Comparison of ENCODE assay signal across 31 cellular contexts in genomic region chr6:147055821-147056392, GRCh38.
DNase-seq lines count a peak whose midpoint lies in the region; ATAC-seq, FAIRE-seq and TF ChIP-seq lines count a peak whose summit lies in the region.
"Had no signal": no experiment of that assay in that cellular context is flagged by ENCODE, and none has a peak within 500 bp of the region (broad histone marks: within the 10 kb centered on the region; RNA-seq: fewer than 3 reads in every experiment).

No MANE protein-coding gene starts in this region.

- peak; percentile 35 to 68 (median 52) for ATAC-seq in pancreas
- ATAC-seq in SK-N-SH treated with all-trans-retinoic acid at 6 μM for 48 hours, result no peak
- ATAC-seq: activated T-helper 17 cell treated with anti-CD3 and anti-CD28 coated beads, Interleukin-2, amount 50 U/mL, for 72 hours; foreskin keratinocyte; heart right ventricle; left cardiac atrium; psoas muscle; T-helper 17 cell; upper lobe of right lung had no signal

- FAIRE-seq in astrocyte (lab: Jason Lieb, UNC) (no peak), pancreas (lab: Jason Lieb, UNC) (no peak)

- DNase-seq in NCI-H1436 (lab: John Stamatoyannopoulos, UW) (peak; percentile 31), NCI-H1436 treated with DMSO at 0.1 percent for 48 hours (lab: John Stamatoyannopoulos, UW) (no peak), NCI-H526 (lab: John Stamatoyannopoulos, UW) (peak; percentile 82 to 85), astrocyte (ENCODE audit: low read depth) (no peak), pancreas (no peak), SW 1271 (lab: John Stamatoyannopoulos, UW) (no peak), AG08396 (ENCODE audit: low spot score) (no peak)
- DNase-seq: activated CD4-positive, alpha-beta T cell treated with anti-CD3 and anti-CD28 coated beads, Interleukin-2, amount 10 ng/mL, durations not matched to agents 7 days and 5 days; activated CD8-positive, alpha-beta memory T cell treated with anti-CD3 and anti-CD28 coated beads, Interleukin-2, amount 50 U/mL, for 4 hours; CD4-positive, alpha-beta memory T cell; DMS53; effector CD8-positive, alpha-beta T cell; erythroblast; foreskin keratinocyte; GDM1; GOT3; heart right ventricle; KBM-7; left cardiac atrium; mammary epithelial cell; MG63; NCI-H1694 treated with DMSO at 0.1 percent for 48 hours; NCI-H345; psoas muscle; RPMI8226; T-helper 17 cell; upper lobe of right lung had no signal

- H3K9me3 Mint-ChIP-seq in astrocyte (ENCODE audit: unreplicated experiment), result no peaks in the 10 kb centered on the region
- H3K9me3 Mint-ChIP-seq: activated CD4-positive, alpha-beta T cell treated with anti-CD3 and anti-CD28 coated beads, Interleukin-2, amount 10 ng/mL, durations not matched to agents 7 days and 5 days; activated T-helper 17 cell treated with anti-CD3 and anti-CD28 coated beads, Interleukin-2, amount 50 U/mL, for 72 hours had no signal

- H3K4me2 ChIP-seq in astrocyte (ENCODE audit: low read length), result no peak overlapping the region

- H4K20me1 ChIP-seq in astrocyte (ENCODE audit: insufficient read depth, low read length), result no peaks in the 10 kb centered on the region

- H3K4me3 ChIP-seq in astrocyte (ENCODE audit: insufficient read depth, low read depth, low read length), result no peak overlapping the region
- no peak overlapping the region for H3K4me3 ChIP-seq in pancreas
- H3K4me3 ChIP-seq: heart right ventricle, MG63, psoas muscle, upper lobe of right lung had no signal

- WGBS in pancreas, 2 donors, result 41 to 44% methylated on average over 8 of the region's 8 CpGs

- H3K27ac Mint-ChIP-seq in astrocyte (ENCODE audit: unreplicated experiment), result no peak overlapping the region
- H3K27ac Mint-ChIP-seq: activated CD4-positive, alpha-beta T cell treated with anti-CD3 and anti-CD28 coated beads, Interleukin-2, amount 10 ng/mL, durations not matched to agents 7 days and 5 days; activated naive CD8-positive, alpha-beta T cell; activated T-helper 17 cell treated with anti-CD3 and anti-CD28 coated beads, Interleukin-2, amount 50 U/mL, for 72 hours; T-helper 17 cell had no signal

- H3K27me3 Mint-ChIP-seq in astrocyte (ENCODE audit: low read depth, unreplicated experiment), result no peaks in the 10 kb centered on the region
- H3K27me3 Mint-ChIP-seq: activated CD4-positive, alpha-beta T cell treated with anti-CD3 and anti-CD28 coated beads, Interleukin-2, amount 10 ng/mL, durations not matched to agents 7 days and 5 days; activated naive CD8-positive, alpha-beta T cell; activated T-helper 17 cell treated with anti-CD3 and anti-CD28 coated beads, Interleukin-2, amount 50 U/mL, for 72 hours had no signal

- intact Hi-C loops in pancreas (cut with DNase I), result no loop called here

- no peaks in the 10 kb centered on the region for H3K4me1 ChIP-seq in astrocyte (ENCODE audit: insufficient read depth, low read length)
- peaks cover 0 to 4% (median 0%) of the 10 kb centered on the region in 3 donors for H3K4me1 ChIP-seq in pancreas
- H3K4me1 ChIP-seq: foreskin keratinocyte, psoas muscle, upper lobe of right lung had no signal

- no peak overlapping the region for H3K9ac ChIP-seq in astrocyte (ENCODE audit: low read length)

- H3K4me3 Mint-ChIP-seq in astrocyte (ENCODE audit: unreplicated experiment), result no peak overlapping the region
- H3K4me3 Mint-ChIP-seq: activated CD4-positive, alpha-beta T cell treated with anti-CD3 and anti-CD28 coated beads, Interleukin-2, amount 10 ng/mL, durations not matched to agents 7 days and 5 days; activated naive CD8-positive, alpha-beta T cell; activated T-helper 17 cell treated with anti-CD3 and anti-CD28 coated beads, Interleukin-2, amount 50 U/mL, for 72 hours; CD4-positive, alpha-beta memory T cell; T-helper 17 cell had no signal

- no peaks in the 10 kb centered on the region for H3K27me3 ChIP-seq in astrocyte (ENCODE audit: insufficient read depth, low read length)
- no peaks in the 10 kb centered on the region for H3K27me3 ChIP-seq in pancreas
- H3K27me3 ChIP-seq: heart right ventricle, MG63, upper lobe of right lung had no signal

- H3K79me2 ChIP-seq in astrocyte (ENCODE audit: insufficient read depth, low read length), result no peaks in the 10 kb centered on the region

- H3K36me3 ChIP-seq in astrocyte (ENCODE audit: insufficient read depth, low read length) (no peaks in the 10 kb centered on the region), pancreas (no peaks in the 10 kb centered on the region)
- H3K36me3 ChIP-seq: heart right ventricle, MG63, upper lobe of right lung had no signal

- H3K27ac ChIP-seq in astrocyte (ENCODE audit: low read depth, low read length) (no peak overlapping the region), pancreas (no peak overlapping the region)
- H3K27ac ChIP-seq: 22Rv1, foreskin keratinocyte, heart right ventricle, psoas muscle, upper lobe of right lung had no signal

- H3K9me3 ChIP-seq in astrocyte (ENCODE audit: insufficient read depth, low read depth, low read length), result no peaks in the 10 kb centered on the region
- no peaks in the 10 kb centered on the region for H3K9me3 ChIP-seq in pancreas
- H3K9me3 ChIP-seq: heart right ventricle, MG63, psoas muscle, upper lobe of right lung had no signal

- H2AFZ ChIP-seq in astrocyte (ENCODE audit: low read depth, low read length), result peak overlapping the region; percentile 24

- TF ChIP-seq CTCF in astrocyte (IDR thresholded peaks at IDR 0.05; ENCODE audit: insufficient read depth, low read depth, low read length), result no peak
- TF ChIP-seq CTCF in pancreas (IDR thresholded peaks at IDR 0.05), result no peak

- H3K36me3 Mint-ChIP-seq in astrocyte (ENCODE audit: low read depth, unreplicated experiment), result no peaks in the 10 kb centered on the region
- H3K36me3 Mint-ChIP-seq: CD4-positive, alpha-beta memory T cell had no signal

- no peaks in the 10 kb centered on the region for H3K4me1 Mint-ChIP-seq in astrocyte (ENCODE audit: low read depth, unreplicated experiment)
- H3K4me1 Mint-ChIP-seq: activated CD4-positive, alpha-beta T cell treated with anti-CD3 and anti-CD28 coated beads, Interleukin-2, amount 10 ng/mL, durations not matched to agents 7 days and 5 days; activated T-helper 17 cell treated with anti-CD3 and anti-CD28 coated beads, Interleukin-2, amount 50 U/mL, for 72 hours had no signal

TF ChIP-seq in SK-N-SH treated with all-trans-retinoic acid at 6 μM for 48 hours, 23 proteins besides CTCF, POLR2A, EP300 and RAD21:
- no peak for TF ChIP-seq ISL1 (CRISPR knock-in tag; IDR thresholded peaks at IDR 0.05)
- no peak for TF ChIP-seq CSDC2 (CRISPR knock-in tag; IDR thresholded peaks at IDR 0.05)
- TF ChIP-seq ZC3H10 (CRISPR knock-in tag; IDR thresholded peaks at IDR 0.05), result no peak

Comparison
In these comparisons a context has a peak if more than half of its experiments do, and no peak if none do; other contexts are left out.
1. DNase-seq: peak in NCI-H1436 (single experiment) and NCI-H526 (2 of 2); none in NCI-H1436 treated with DMSO at 0.1 percent for 48 hours (single experiment), astrocyte (single experiment), pancreas (0 of 6), SW 1271 (0 of 2) and AG08396 (single experiment).